ENCODE assay signal across 9 cellular contexts in the genomic region with DNA sequence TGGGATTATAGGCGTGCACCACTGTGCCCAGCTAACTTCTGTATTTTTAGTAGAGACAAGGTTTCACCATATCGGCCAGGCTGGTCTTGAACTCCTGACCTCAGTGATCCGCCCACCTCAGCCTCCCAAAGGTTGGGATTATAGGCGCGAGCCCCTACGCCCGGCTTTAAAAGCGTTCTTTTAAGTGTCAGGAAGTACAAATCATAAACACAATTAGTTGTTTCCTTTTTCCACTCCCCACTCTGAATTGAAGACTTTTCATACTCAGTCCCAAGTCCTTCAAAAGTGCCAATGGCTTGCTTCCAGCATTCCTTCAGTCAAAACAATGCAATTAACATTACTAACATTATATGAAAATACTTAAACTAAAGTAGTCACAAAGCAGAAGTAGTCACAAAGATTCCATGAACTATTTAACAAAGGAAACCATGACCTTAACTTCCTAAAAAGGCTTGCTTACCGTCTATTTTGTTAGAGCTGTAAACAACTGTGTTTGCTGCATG. TPM values are rescaled to one million over a fixed set of nuclear protein-coding genes. Genes with fewer than 3 reads are reported as not detected.
DNase-seq lines count a peak whose midpoint lies in the region; ATAC-seq and TF ChIP-seq lines count a peak whose summit lies in the region.
"Had no signal": no experiment of that assay in that cellular context is flagged by ENCODE, and none has a peak within 500 bp of the region (broad histone marks: within the 10 kb centered on the region; RNA-seq: fewer than 3 reads in every experiment).

No MANE protein-coding gene starts in this region.

- intact Hi-C loops in testis (cut with DNase I; ENCODE audit: low total_unique reads), result no loop called here

- peak overlapping the region; percentile 96 to 98 (median 96) for H3K27ac Mint-ChIP-seq in CD4-positive, CD25-positive, alpha-beta regulatory T cell
- peak overlapping the region; percentile 95 to 97 for H3K27ac Mint-ChIP-seq in effector memory CD8-positive, alpha-beta T cell
- peak overlapping the region; percentile 45 for H3K27ac Mint-ChIP-seq in nephron progenitor cell

- no peaks in the 10 kb centered on the region for H3K27me3 ChIP-seq in CD4-positive, CD25-positive, alpha-beta regulatory T cell (ENCODE audit: control insufficient read depth, insufficient read depth, low read length)
- no peaks in the 10 kb centered on the region for H3K27me3 ChIP-seq in testis

- H3K4me1 ChIP-seq in CD4-positive, CD25-positive, alpha-beta regulatory T cell (ENCODE audit: control insufficient read depth, insufficient read depth, low read length, poor library complexity, severe bottlenecking), result peaks cover 80% of the 10 kb centered on the region
- H3K4me1 ChIP-seq in testis, result peaks cover 41% of the 10 kb centered on the region

- no peak for ATAC-seq in CD4-positive, CD25-positive, alpha-beta regulatory T cell (ENCODE audit: low read depth in 2 of 2)
- no peak for ATAC-seq in effector memory CD8-positive, alpha-beta T cell (replicated peaks)
- ATAC-seq in HG02759 (IDR thresholded peaks at IDR 0.05; ENCODE audit: unreplicated experiment) (no peak), GM18505 (IDR thresholded peaks at IDR 0.05; ENCODE audit: unreplicated experiment) (no peak)

- TF ChIP-seq CTCF in RWPE1 (conservative IDR thresholded peaks at IDR 0.05; ENCODE audit: low read depth) (no peak), nephron progenitor cell (IDR thresholded peaks at IDR 0.05) (no peak), testis (IDR thresholded peaks at IDR 0.05) (no peak)

- TF ChIP-seq POLR2A in GM18505 (IDR thresholded peaks at IDR 0.05; ENCODE audit: borderline replicate concordance, extremely low read depth, insufficient read depth, insufficient read length) (no peak), testis (IDR thresholded peaks at IDR 0.05) (no peak)

- H3K27ac ChIP-seq in CD4-positive, CD25-positive, alpha-beta regulatory T cell (ENCODE audit: insufficient read depth, low read length, poor library complexity, severe bottlenecking), result peak overlapping the region; percentile 82
- H3K27ac ChIP-seq in RWPE1 (peak overlapping the region; percentile 37; the same call in 1 of the 2 replicates), testis (peak overlapping the region in 1 of 2 donors; percentile 47)

- H3K9me3 ChIP-seq in CD4-positive, CD25-positive, alpha-beta regulatory T cell (ENCODE audit: control insufficient read depth in 2 of 2, low read length in 2 of 2), result no peaks in the 10 kb centered on the region
- no peaks in the 10 kb centered on the region for H3K9me3 ChIP-seq in testis

- H3K4me3 ChIP-seq in CD4-positive, CD25-positive, alpha-beta regulatory T cell (ENCODE audit: low read depth, low read length), result peak overlapping the region; percentile 65
- H3K4me3 ChIP-seq in testis, result no peak overlapping the region

- H3K36me3 ChIP-seq in CD4-positive, CD25-positive, alpha-beta regulatory T cell (ENCODE audit: control insufficient read depth, insufficient read depth, low read length), result peaks cover 55% of the 10 kb centered on the region
- peaks cover 4% of the 10 kb centered on the region for H3K36me3 ChIP-seq in testis (ENCODE audit: low read depth, missing control alignments)

- H3K9me3 Mint-ChIP-seq in CD4-positive, CD25-positive, alpha-beta regulatory T cell, result no peaks in the 10 kb centered on the region
- no peaks in the 10 kb centered on the region for H3K9me3 Mint-ChIP-seq in effector memory CD8-positive, alpha-beta T cell
- H3K9me3 Mint-ChIP-seq in nephron progenitor cell, result peaks cover 4% of the 10 kb centered on the region

- peaks cover 21 to 94% (median 69%) of the 10 kb centered on the region in 4 donors for H3K4me1 Mint-ChIP-seq in CD4-positive, CD25-positive, alpha-beta regulatory T cell
- peaks cover 59 to 61% of the 10 kb centered on the region in 2 donors for H3K4me1 Mint-ChIP-seq in effector memory CD8-positive, alpha-beta T cell (ENCODE audit: low read depth in 2 of 2)
- H3K4me1 Mint-ChIP-seq in nephron progenitor cell, result peaks cover 11% of the 10 kb centered on the region

- CTCF ChIA-PET in RWPE1 (lab: Yijun Ruan, JAX), result interaction anchor here (0.7 kb wide), 1 partner anchor 177 kb away, joined by 3 read pairs; no protein-coding TSS in a partner anchor

- H3K36me3 Mint-ChIP-seq in CD4-positive, CD25-positive, alpha-beta regulatory T cell, result peaks cover 53% of the 10 kb centered on the region
- H3K36me3 Mint-ChIP-seq in effector memory CD8-positive, alpha-beta T cell (ENCODE audit: insufficient read depth), result peaks cover 90% of the 10 kb centered on the region
- H3K36me3 Mint-ChIP-seq in nephron progenitor cell (ENCODE audit: low read depth), result peaks cover 76% of the 10 kb centered on the region

- 21 to 59% methylated on average over 9 of the region's 9 CpGs for WGBS in testis, 2 donors

- POLR2A ChIA-PET in RWPE1 (lab: Yijun Ruan, JAX; ENCODE audit: low non-redundant PET), result interaction anchor here (0.7 kb wide), 1 partner anchor 17 kb away, joined by 3 read pairs; a partner anchor contains a TSS

- no peak for DNase-seq in CD4-positive, CD25-positive, alpha-beta regulatory T cell
- no peak for DNase-seq in RWPE1 (ENCODE audit: low spot score)
- no peak for DNase-seq in effector memory CD8-positive, alpha-beta T cell
- no peak for DNase-seq in nephron progenitor cell
- DNase-seq in DMS79 treated with DMSO at 0.1 percent for 48 hours (lab: John Stamatoyannopoulos, UW), result no peak
- DNase-seq in testis, result no peak
- DNase-seq: amygdala had no signal

- peak overlapping the region; percentile 86 to 97 (median 90) for H3K4me3 Mint-ChIP-seq in CD4-positive, CD25-positive, alpha-beta regulatory T cell
- H3K4me3 Mint-ChIP-seq in effector memory CD8-positive, alpha-beta T cell, result peak overlapping the region; percentile 90 to 98
- no peak overlapping the region for H3K4me3 Mint-ChIP-seq in nephron progenitor cell

- no peaks in the 10 kb centered on the region for H3K27me3 Mint-ChIP-seq in CD4-positive, CD25-positive, alpha-beta regulatory T cell
- no peaks in the 10 kb centered on the region for H3K27me3 Mint-ChIP-seq in effector memory CD8-positive, alpha-beta T cell
- H3K27me3 Mint-ChIP-seq in nephron progenitor cell (ENCODE audit: low read depth, poor library complexity), result no peaks in the 10 kb centered on the region

RNA-seq across cellular contexts. Expression of a gene that starts 8.1 kb away (rescaled TPM):
- 116 TPM for total RNA-seq in CD4-positive, CD25-positive, alpha-beta regulatory T cell
- polyA plus RNA-seq in CD4-positive, CD25-positive, alpha-beta regulatory T cell, result 100 to 1,000 TPM in 2 of 4 donors, 10 to 100 TPM in 2; 85.9 to 111 (median 103) TPM
- 10 to 100 TPM; 76.1 to 85.7 TPM for total RNA-seq in testis
- 80.9 TPM for polyA plus RNA-seq in testis (ENCODE audit: insufficient read depth, low read depth, low replicate concordance)

RNA-seq across cellular contexts. Expression of a gene that starts 17.3 kb away (rescaled TPM):
- 41.8 TPM for total RNA-seq in CD4-positive, CD25-positive, alpha-beta regulatory T cell
- polyA plus RNA-seq in CD4-positive, CD25-positive, alpha-beta regulatory T cell, result 10 to 100 TPM; 11.1 to 17.9 (median 13.1) TPM
- 10 to 100 TPM in 1 of 2 donors, 1 to 10 TPM in 1; 9.7 to 15.6 TPM for total RNA-seq in testis
- polyA plus RNA-seq in testis (ENCODE audit: insufficient read depth, low read depth, low replicate concordance), result 6.3 TPM

RNA-seq across cellular contexts. Expression of a gene that starts 24.7 kb away (rescaled TPM):
- total RNA-seq in CD4-positive, CD25-positive, alpha-beta regulatory T cell, result 80.7 TPM
- polyA plus RNA-seq in CD4-positive, CD25-positive, alpha-beta regulatory T cell, result 100 to 1,000 TPM in 1 of 4 donors, 10 to 100 TPM in 3; 55.5 to 104 (median 74.9) TPM
- total RNA-seq in testis, result 10 to 100 TPM; 12.9 to 15.2 TPM
- polyA plus RNA-seq in testis (ENCODE audit: insufficient read depth, low read depth, low replicate concordance), result 22.2 TPM

RNA-seq across cellular contexts. Expression of a gene that starts 31.3 kb away (rescaled TPM):
- total RNA-seq in CD4-positive, CD25-positive, alpha-beta regulatory T cell, result 62.4 TPM
- polyA plus RNA-seq in CD4-positive, CD25-positive, alpha-beta regulatory T cell, result 100 to 1,000 TPM; 116 to 142 (median 131) TPM
- 10 to 100 TPM; 36.5 to 58.1 TPM for total RNA-seq in testis
- 30.0 TPM for polyA plus RNA-seq in testis (ENCODE audit: insufficient read depth, low read depth, low replicate concordance)

RNA-seq across cellular contexts. Expression of a gene that starts 44.9 kb away (rescaled TPM):
- 0.27 TPM for total RNA-seq in CD4-positive, CD25-positive, alpha-beta regulatory T cell
- polyA plus RNA-seq in CD4-positive, CD25-positive, alpha-beta regulatory T cell, result under 1 TPM in 1 of 4 donors, not detected in 3; 0.16 TPM
- total RNA-seq in testis, result under 1 TPM; 0.08 to 0.25 TPM
- polyA plus RNA-seq in testis (ENCODE audit: insufficient read depth, low read depth, low replicate concordance), result 0.20 TPM

Comparison
In these comparisons a context has a peak if more than half of its experiments do, and no peak if none do; other contexts are left out.
1. H3K27ac Mint-ChIP-seq: peak in every context shown above with its lines; median percentile 96 in CD4-positive, CD25-positive, alpha-beta regulatory T cell; 96 in effector memory CD8-positive, alpha-beta T cell; 45 in nephron progenitor cell.